Comparison of ENCODE assay signal across 8 cellular contexts in genomic region chr11:37449146-37449545, GRCh38.
DNase-seq lines count a peak whose midpoint lies in the region; ATAC-seq and TF ChIP-seq lines count a peak whose summit lies in the region.

No MANE protein-coding gene starts in this region.

- TF ChIP-seq POLR2A in right lobe of liver (IDR thresholded peaks at IDR 0.05) = no peak

- H3K4me3 ChIP-seq in adipocyte (ENCODE audit: low read length) = no peak overlapping the region
- no peak overlapping the region for H3K4me3 ChIP-seq in right lobe of liver
- no peak overlapping the region for H3K4me3 ChIP-seq in naive thymus-derived CD4-positive, alpha-beta T cell (ENCODE audit: low read length)

- H3K4me3 Mint-ChIP-seq in activated CD8-positive, alpha-beta memory T cell treated with anti-CD3 and anti-CD28 coated beads, Interleukin-2, amount 10 ng/mL, durations not matched to agents 7 days and 5 days = no peak overlapping the region
- no peak overlapping the region for H3K4me3 Mint-ChIP-seq in naive thymus-derived CD4-positive, alpha-beta T cell

- H3K4me1 ChIP-seq in adipocyte (ENCODE audit: control insufficient read depth, insufficient read depth, low read length) (peaks cover 33% of the 10 kb centered on the region), right lobe of liver (peaks cover 0 to 21% (median 0%) of the 10 kb centered on the region in 4 donors)
- no peaks in the 10 kb centered on the region for H3K4me1 ChIP-seq in naive thymus-derived CD4-positive, alpha-beta T cell (ENCODE audit: control insufficient read depth in 2 of 2, insufficient read depth in 2 of 2, low read length in 2 of 2)

- DNase-seq in DMS53 (lab: John Stamatoyannopoulos, UW) (peak; percentile 64), Kasumi-1 (lab: John Stamatoyannopoulos, UW) (peak; percentile 59 to 72), adipocyte (ENCODE audit: low read depth) (peak; percentile 88), right lobe of liver (peak in 1 of 3 donors; percentile 62), OCI-M2 (lab: John Stamatoyannopoulos, UW; ENCODE audit: unreplicated experiment) (no peak)
- no peak for DNase-seq in stimulated activated CD4-positive, alpha-beta T cell treated with anti-CD3 and anti-CD28 coated beads, Interleukin-4, amount 100 ng/mL, for 4 hours
- DNase-seq in activated CD8-positive, alpha-beta memory T cell treated with anti-CD3 and anti-CD28 coated beads, Interleukin-2, amount 10 ng/mL, durations not matched to agents 7 days and 5 days = no peak
- DNase-seq in naive thymus-derived CD4-positive, alpha-beta T cell = no peak

- H3K27me3 ChIP-seq in adipocyte (replicated peaks; ENCODE audit: control insufficient read depth, insufficient read depth, low read length) = no peaks in the 10 kb centered on the region
- H3K27me3 ChIP-seq in right lobe of liver = no peaks in the 10 kb centered on the region
- no peaks in the 10 kb centered on the region for H3K27me3 ChIP-seq in naive thymus-derived CD4-positive, alpha-beta T cell (ENCODE audit: control insufficient read depth in 2 of 2, insufficient read depth in 2 of 2, low read length in 2 of 2)

- CTCF ChIA-PET in activated CD8-positive, alpha-beta memory T cell treated with anti-CD3 and anti-CD28 coated beads, Interleukin-2, amount 10 ng/mL, durations not matched to agents 7 days and 5 days (lab: Charles Lee) = no interaction called here
- CTCF ChIA-PET in naive thymus-derived CD4-positive, alpha-beta T cell (lab: Charles Lee) = no interaction called here

- WGBS in right lobe of liver (ENCODE audit: insufficient coverage, low coverage, low lambda C conversion rate, missing lambda C conversion rate) = 6% methylated on average over 3 of the region's 3 CpGs

- H3K9ac ChIP-seq in adipocyte (ENCODE audit: low read length) = no peak overlapping the region

- TF ChIP-seq CTCF in right lobe of liver (IDR thresholded peaks at IDR 0.05) = peak; percentile 41 to 65 (median 60)

- intact Hi-C loops in right lobe of liver (cut with DNase I) = no loop called here
- intact Hi-C loops in naive thymus-derived CD4-positive, alpha-beta T cell (cut with micrococcal nuclease) = no loop called here

- POLR2A ChIA-PET in naive thymus-derived CD4-positive, alpha-beta T cell (lab: Charles Lee) = no interaction called here

- H3K9me3 Mint-ChIP-seq in activated CD8-positive, alpha-beta memory T cell treated with anti-CD3 and anti-CD28 coated beads, Interleukin-2, amount 10 ng/mL, durations not matched to agents 7 days and 5 days (ENCODE audit: low read depth) = peaks cover 5% of the 10 kb centered on the region
- H3K9me3 Mint-ChIP-seq in naive thymus-derived CD4-positive, alpha-beta T cell = peaks cover 0 to 8% (median 1%) of the 10 kb centered on the region in 11 donors

- H3K36me3 Mint-ChIP-seq in activated CD8-positive, alpha-beta memory T cell treated with anti-CD3 and anti-CD28 coated beads, Interleukin-2, amount 10 ng/mL, durations not matched to agents 7 days and 5 days = no peaks in the 10 kb centered on the region
- no peaks in the 10 kb centered on the region for H3K36me3 Mint-ChIP-seq in naive thymus-derived CD4-positive, alpha-beta T cell

- H3K4me1 Mint-ChIP-seq in activated CD8-positive, alpha-beta memory T cell treated with anti-CD3 and anti-CD28 coated beads, Interleukin-2, amount 10 ng/mL, durations not matched to agents 7 days and 5 days = no peaks in the 10 kb centered on the region
- peaks cover 0 to 1% (median 0%) of the 10 kb centered on the region in 7 donors for H3K4me1 Mint-ChIP-seq in naive thymus-derived CD4-positive, alpha-beta T cell

- peak; percentile 89 to 97 (median 94) for ATAC-seq in right lobe of liver
- no peak for ATAC-seq in activated CD8-positive, alpha-beta memory T cell treated with anti-CD3 and anti-CD28 coated beads, Interleukin-2, amount 10 ng/mL, durations not matched to agents 7 days and 5 days
- ATAC-seq in naive thymus-derived CD4-positive, alpha-beta T cell = no peak

- H3K27ac ChIP-seq in right lobe of liver = peak overlapping the region in 1 of 3 donors; percentile 1
- no peak overlapping the region for H3K27ac ChIP-seq in naive thymus-derived CD4-positive, alpha-beta T cell (ENCODE audit: low read depth, low read length)

- no peaks in the 10 kb centered on the region for H3K27me3 Mint-ChIP-seq in activated CD8-positive, alpha-beta memory T cell treated with anti-CD3 and anti-CD28 coated beads, Interleukin-2, amount 10 ng/mL, durations not matched to agents 7 days and 5 days
- no peaks in the 10 kb centered on the region for H3K27me3 Mint-ChIP-seq in naive thymus-derived CD4-positive, alpha-beta T cell

- H3K9me3 ChIP-seq in adipocyte (ENCODE audit: control insufficient read depth, low read length) (no peaks in the 10 kb centered on the region), right lobe of liver (no peaks in the 10 kb centered on the region)
- no peaks in the 10 kb centered on the region for H3K9me3 ChIP-seq in naive thymus-derived CD4-positive, alpha-beta T cell (ENCODE audit: control insufficient read depth in 2 of 3, low read length in 3 of 3)

- no peak overlapping the region for H3K27ac Mint-ChIP-seq in activated CD8-positive, alpha-beta memory T cell treated with anti-CD3 and anti-CD28 coated beads, Interleukin-2, amount 10 ng/mL, durations not matched to agents 7 days and 5 days
- no peak overlapping the region for H3K27ac Mint-ChIP-seq in naive thymus-derived CD4-positive, alpha-beta T cell

- H3K36me3 ChIP-seq in adipocyte (ENCODE audit: control insufficient read depth, insufficient read depth, low read length, severe bottlenecking) (no peaks in the 10 kb centered on the region), right lobe of liver (no peaks in the 10 kb centered on the region)
- no peaks in the 10 kb centered on the region for H3K36me3 ChIP-seq in naive thymus-derived CD4-positive, alpha-beta T cell (ENCODE audit: control insufficient read depth in 2 of 3, insufficient read depth in 3 of 3, low read length in 3 of 3)

Comparison
In these comparisons a context has a peak if more than half of its experiments do, and no peak if none do; other contexts are left out.
1. DNase-seq: peak in DMS53 (single experiment), Kasumi-1 (2 of 2) and adipocyte (single experiment); none in stimulated activated CD4-positive, alpha-beta T cell treated with anti-CD3 and anti-CD28 coated beads, Interleukin-4, amount 100 ng/mL, for 4 hours (0 of 2), OCI-M2 (single experiment), activated CD8-positive, alpha-beta memory T cell treated with anti-CD3 and anti-CD28 coated beads, Interleukin-2, amount 10 ng/mL, durations not matched to agents 7 days and 5 days (single experiment) and naive thymus-derived CD4-positive, alpha-beta T cell (0 of 9).
2. ATAC-seq: peak in right lobe of liver (4 of 4); none in activated CD8-positive, alpha-beta memory T cell treated with anti-CD3 and anti-CD28 coated beads, Interleukin-2, amount 10 ng/mL, durations not matched to agents 7 days and 5 days (single experiment) and naive thymus-derived CD4-positive, alpha-beta T cell (single experiment).